8 cellular contexts compared by ENCODE assay signal in the genomic region with DNA sequence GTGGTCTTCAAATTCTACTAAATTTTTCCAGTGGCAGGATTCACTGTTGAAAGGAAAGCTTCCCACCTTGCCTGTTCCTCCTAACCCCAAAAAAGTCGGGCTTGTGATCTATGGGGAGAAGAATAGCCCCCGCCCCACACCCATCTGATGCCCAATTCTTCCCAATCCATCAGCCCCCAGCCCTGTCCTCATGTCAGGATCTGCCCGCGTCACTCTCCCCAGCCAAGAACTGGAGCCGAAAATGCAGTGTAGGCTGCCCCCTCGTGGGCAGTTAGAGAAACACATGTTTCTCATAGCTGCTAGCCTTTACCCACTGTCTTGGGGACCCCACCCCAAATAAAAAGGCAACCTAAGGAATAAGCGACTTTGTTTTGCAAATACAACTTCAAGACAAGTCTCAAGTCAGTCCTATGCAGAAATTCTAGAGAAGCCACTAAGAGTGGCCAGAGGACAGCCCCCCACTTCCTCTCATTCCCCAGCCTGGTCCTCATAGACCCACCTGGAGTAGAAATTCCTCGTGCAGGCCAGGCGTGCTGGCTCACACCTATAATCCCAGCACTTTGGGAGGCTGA. TPM values are rescaled to one million over a fixed set of nuclear protein-coding genes. Genes with fewer than 3 reads are reported as not detected.
DNase-seq lines count a peak whose midpoint lies in the region; TF ChIP-seq lines count a peak whose summit lies in the region.

No MANE protein-coding gene starts in this region.

- H3K4me1 ChIP-seq in endodermal cell (ENCODE audit: control insufficient read depth, insufficient read depth, low read length) (peaks cover 9% of the 10 kb centered on the region), transverse colon (peaks cover 9 to 24% (median 13%) of the 10 kb centered on the region in 4 donors)

- H3K9me3 ChIP-seq in endodermal cell (ENCODE audit: control insufficient read depth, low read length), result no peaks in the 10 kb centered on the region
- no peaks in the 10 kb centered on the region for H3K9me3 ChIP-seq in transverse colon

- intact Hi-C loops in activated CD4-positive, alpha-beta T cell treated with anti-CD3 and anti-CD28 coated beads, Interleukin-2, amount 10 ng/mL, durations not matched to agents 24 days and 14 days (cut with micrococcal nuclease), result loop anchor here (1.0 to 2.0 kb wide), 2 partner anchors 134 to 394 kb away; no protein-coding TSS in a partner anchor
- intact Hi-C loops in transverse colon (cut with DNase I; ENCODE audit: low total_unique reads), result loop anchor here (2.0 kb wide), 1 partner anchor 132 kb away; no protein-coding TSS in a partner anchor

- H3K4me1 Mint-ChIP-seq in activated CD4-positive, alpha-beta T cell treated with anti-CD3 and anti-CD28 coated beads, Interleukin-2, amount 10 ng/mL, durations not matched to agents 24 days and 14 days, result peaks cover 24% of the 10 kb centered on the region
- H3K4me1 Mint-ChIP-seq in endodermal cell, result peaks cover 22% of the 10 kb centered on the region

- H3K27ac ChIP-seq in endodermal cell (ENCODE audit: low read depth, low read length), result no peak overlapping the region
- H3K27ac ChIP-seq in transverse colon, result no peak overlapping the region

- H3K27me3 Mint-ChIP-seq in activated CD4-positive, alpha-beta T cell treated with anti-CD3 and anti-CD28 coated beads, Interleukin-2, amount 10 ng/mL, durations not matched to agents 24 days and 14 days, result peaks cover 4% of the 10 kb centered on the region
- peaks cover 9% of the 10 kb centered on the region for H3K27me3 Mint-ChIP-seq in endodermal cell (ENCODE audit: insufficient read depth)

- no peak overlapping the region for H3K4me3 Mint-ChIP-seq in activated CD4-positive, alpha-beta T cell treated with anti-CD3 and anti-CD28 coated beads, Interleukin-2, amount 10 ng/mL, durations not matched to agents 24 days and 14 days
- H3K4me3 Mint-ChIP-seq in endodermal cell, result peak overlapping the region; percentile 14

- H3K27ac Mint-ChIP-seq in activated CD4-positive, alpha-beta T cell treated with anti-CD3 and anti-CD28 coated beads, Interleukin-2, amount 10 ng/mL, durations not matched to agents 24 days and 14 days, result no peak overlapping the region
- peak overlapping the region; percentile 14 for H3K27ac Mint-ChIP-seq in endodermal cell

- TF ChIP-seq CTCF in GM12875 (IDR thresholded peaks at IDR 0.05; ENCODE audit: borderline replicate concordance, insufficient read depth, low read depth, low read length) (peak; percentile 77), endodermal cell (conservative IDR thresholded peaks at IDR 0.05) (peak; percentile 91), transverse colon (IDR thresholded peaks at IDR 0.05) (peak; percentile 86 to 92 (median 88))

- no peak overlapping the region for H3K9ac ChIP-seq in endodermal cell (ENCODE audit: extremely low read depth, low read length, poor library complexity, severe bottlenecking)

- WGBS in endodermal cell (ENCODE audit: insufficient coverage in 1 of 2, insufficient read length in 1 of 2), 2 experiments, result 5 to 18% methylated on average over 4 to 9 of the region's 9 CpGs
- WGBS in transverse colon (ENCODE audit: low coverage in 1 of 2), 2 donors, result 0 to 5% methylated on average over 1 to 9 of the region's 9 CpGs

- H3K4me3 ChIP-seq in GM12875 (ENCODE audit: low read depth, low read length), result no peak overlapping the region
- no peak overlapping the region for H3K4me3 ChIP-seq in endodermal cell (ENCODE audit: low read length)
- no peak overlapping the region for H3K4me3 ChIP-seq in transverse colon

- TF ChIP-seq POLR2A in transverse colon (IDR thresholded peaks at IDR 0.05), result no peak

- no peaks in the 10 kb centered on the region for H3K36me3 ChIP-seq in endodermal cell (ENCODE audit: control insufficient read depth, insufficient read depth, low read length)
- no peaks in the 10 kb centered on the region for H3K36me3 ChIP-seq in transverse colon

- H3K36me3 Mint-ChIP-seq in activated CD4-positive, alpha-beta T cell treated with anti-CD3 and anti-CD28 coated beads, Interleukin-2, amount 10 ng/mL, durations not matched to agents 24 days and 14 days (ENCODE audit: low read depth), result no peaks in the 10 kb centered on the region
- no peaks in the 10 kb centered on the region for H3K36me3 Mint-ChIP-seq in endodermal cell (ENCODE audit: low read depth)

- TF ChIP-seq EP300 in transverse colon (IDR thresholded peaks at IDR 0.05; ENCODE audit: low read depth), result no peak

- in situ Hi-C loops in transverse colon (cut with MboI; ENCODE audit: low pct_ligation_motif_present in 1 of 4, low pct_unique_long_range_greater_than_20kb in 1 of 4, low sequenced_read_pairs in 3 of 4), result loop anchor here in 3 of 4 donors (5.0 to 25.0 kb wide), 4 partner anchors 127 to 382 kb away; no protein-coding TSS in a partner anchor

- H3K9me3 Mint-ChIP-seq in activated CD4-positive, alpha-beta T cell treated with anti-CD3 and anti-CD28 coated beads, Interleukin-2, amount 10 ng/mL, durations not matched to agents 24 days and 14 days, result no peaks in the 10 kb centered on the region
- H3K9me3 Mint-ChIP-seq in endodermal cell, result no peaks in the 10 kb centered on the region

- DNase-seq in AG08396 (ENCODE audit: low spot score), result peak; percentile 80
- peak; percentile 32 for DNase-seq in NCI-H2196 treated with DMSO at 0.1 percent for 48 hours (lab: John Stamatoyannopoulos, UW; ENCODE audit: unreplicated experiment)
- peak; percentile 90 for DNase-seq in activated CD4-positive, alpha-beta T cell treated with anti-CD3 and anti-CD28 coated beads, Interleukin-2, amount 10 ng/mL, durations not matched to agents 24 days and 14 days
- DNase-seq in endodermal cell, result peak; percentile 90
- DNase-seq in midbrain (lab: John Stamatoyannopoulos, UW), result peak; percentile 79
- peak; percentile 66 for DNase-seq in transverse colon
- no peak for DNase-seq in cortex of kidney (lab: John Stamatoyannopoulos, UW)

- H3K27me3 ChIP-seq in endodermal cell (ENCODE audit: control insufficient read depth, insufficient read depth, low read length, poor library complexity, severe bottlenecking), result peaks cover 11% of the 10 kb centered on the region
- peaks cover 5% of the 10 kb centered on the region for H3K27me3 ChIP-seq in transverse colon

RNA-seq across cellular contexts. Expression of gene CSK, which starts 13.0 kb away (rescaled TPM):
- total RNA-seq in activated CD4-positive, alpha-beta T cell treated with anti-CD3 and anti-CD28 coated beads, Interleukin-2, amount 10 ng/mL, durations not matched to agents 24 days and 14 days, result 332 and 340 TPM in 2 replicates
- total RNA-seq in endodermal cell (10 to 100 TPM; 64.3 to 68.5 TPM), transverse colon (100 to 1,000 TPM in 1 of 4 donors, 10 to 100 TPM in 3; 59.7 to 176 (median 73.4) TPM)
- polyA plus RNA-seq in endodermal cell (2013, experiment 1 of 2), result 47.2 TPM
- 45.1 TPM for polyA plus RNA-seq in endodermal cell (2013, experiment 2 of 2)

RNA-seq across cellular contexts. Expression of gene CYP1A2, which starts 20.2 kb away (rescaled TPM):
- not detected in 2 replicates for total RNA-seq in activated CD4-positive, alpha-beta T cell treated with anti-CD3 and anti-CD28 coated beads, Interleukin-2, amount 10 ng/mL, durations not matched to agents 24 days and 14 days
- not detected for total RNA-seq in endodermal cell
- not detected for polyA plus RNA-seq in endodermal cell (2013, experiment 1 of 2)
- polyA plus RNA-seq in endodermal cell (2013, experiment 2 of 2), result not detected
- not detected for total RNA-seq in transverse colon

RNA-seq across cellular contexts. Expression of gene CYP1A1, which starts 43.5 kb away (rescaled TPM):
- 0.31 and 0.42 TPM in 2 replicates for total RNA-seq in activated CD4-positive, alpha-beta T cell treated with anti-CD3 and anti-CD28 coated beads, Interleukin-2, amount 10 ng/mL, durations not matched to agents 24 days and 14 days
- not detected for total RNA-seq in endodermal cell
- 0.21 TPM for polyA plus RNA-seq in endodermal cell (2013, experiment 1 of 2)
- 0.21 TPM for polyA plus RNA-seq in endodermal cell (2013, experiment 2 of 2)
- 1 to 10 TPM in 1 of 4 donors, under 1 TPM in 1, not detected in 2; 0.55 to 1.1 TPM for total RNA-seq in transverse colon

RNA-seq across cellular contexts. Expression of gene LMAN1L, which starts 43.8 kb away (rescaled TPM):
- 0.33 and 0.36 TPM in 2 replicates for total RNA-seq in activated CD4-positive, alpha-beta T cell treated with anti-CD3 and anti-CD28 coated beads, Interleukin-2, amount 10 ng/mL, durations not matched to agents 24 days and 14 days
- total RNA-seq in endodermal cell, result not detected
- polyA plus RNA-seq in endodermal cell (2013, experiment 1 of 2), result not detected
- not detected for polyA plus RNA-seq in endodermal cell (2013, experiment 2 of 2)
- 10 to 100 TPM in 1 of 4 donors, not detected in 3; 20.2 TPM for total RNA-seq in transverse colon

RNA-seq across cellular contexts. Expression of gene CPLX3, which starts 57.6 kb away (rescaled TPM):
- 0.09 TPM in 2 replicates for total RNA-seq in activated CD4-positive, alpha-beta T cell treated with anti-CD3 and anti-CD28 coated beads, Interleukin-2, amount 10 ng/mL, durations not matched to agents 24 days and 14 days
- total RNA-seq in endodermal cell, result not detected
- polyA plus RNA-seq in endodermal cell (2013, experiment 1 of 2), result 0.25 TPM
- 0.17 TPM for polyA plus RNA-seq in endodermal cell (2013, experiment 2 of 2)
- total RNA-seq in transverse colon, result not detected
